Comparison of ENCODE assay signal across 14 cellular contexts in the genomic region with DNA sequence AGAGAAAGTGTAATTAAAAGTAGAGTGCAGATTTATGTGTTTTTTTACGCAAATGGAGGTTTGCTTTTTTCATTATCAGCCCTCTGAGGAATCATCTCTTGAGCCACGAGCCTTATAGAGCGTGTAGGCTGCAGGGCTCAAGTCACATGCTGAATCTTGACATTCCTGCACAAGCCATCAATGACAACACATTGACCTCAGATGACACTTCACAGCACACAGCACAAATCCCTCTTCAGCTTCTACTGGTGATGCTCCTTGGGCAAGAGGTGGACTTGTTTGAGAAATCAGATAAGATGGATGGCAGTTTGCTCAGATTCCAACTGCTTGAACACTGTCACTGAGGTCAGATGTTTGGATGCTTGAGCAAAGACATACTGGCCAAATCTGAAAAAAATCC.
"Had no signal": no experiment of that assay in that cellular context is flagged by ENCODE, and none has a peak within 500 bp of the region (broad histone marks: within the 10 kb centered on the region; RNA-seq: fewer than 3 reads in every experiment).

No MANE protein-coding gene starts in this region.

- H3K27ac ChIP-seq: body of pancreas, esophagus muscularis mucosa, gastrocnemius medialis, left ventricle myocardium inferior, tibial artery, uterus had no signal

- H3K4me3 ChIP-seq: body of pancreas, esophagus muscularis mucosa, gastrocnemius medialis, left ventricle myocardium inferior, smooth muscle cell, tibial artery, uterus had no signal

- H3K4me2 ChIP-seq: smooth muscle cell had no signal

- DNase-seq: activated CD4-positive, alpha-beta T cell treated with anti-CD3 and anti-CD28 coated beads, Interleukin-2, amount 50 U/mL, for 4 hours; activated CD4-positive, CD25-positive, alpha-beta regulatory T cell treated with anti-CD3 and anti-CD28 coated beads, Interleukin-2, amount 50 U/mL, for 72 hours; activated effector memory CD4-positive, alpha-beta T cell treated with Interleukin-2 at 50 U/mL for 16 hours; activated T-cell treated with anti-CD3 and anti-CD28 coated beads, Interleukin-2, amount 50 U/mL, for 24 hours; amniotic stem cell; body of pancreas; gastrocnemius medialis; left ventricle myocardium inferior; posterior cingulate gyrus; right cardiac atrium; tibial artery; uterus had no signal

- H3K9me3 ChIP-seq: body of pancreas, esophagus muscularis mucosa, gastrocnemius medialis, left ventricle myocardium inferior, tibial artery, uterus had no signal

- H3K4me1 ChIP-seq: body of pancreas, esophagus muscularis mucosa, gastrocnemius medialis, tibial artery, uterus had no signal

- H3K36me3 ChIP-seq: esophagus muscularis mucosa, gastrocnemius medialis, left ventricle myocardium inferior, tibial artery, uterus had no signal

- H3K27me3 ChIP-seq: body of pancreas, esophagus muscularis mucosa, gastrocnemius medialis, tibial artery, uterus had no signal
